Comparison of ENCODE assay signal across 8 cellular contexts in genomic region chr10:92699518-92700272, GRCh38.
DNase-seq lines count a peak whose midpoint lies in the region; ATAC-seq and TF ChIP-seq lines count a peak whose summit lies in the region.

No MANE protein-coding gene starts in this region.

- no peak overlapping the region for H2AFZ ChIP-seq in OCI-LY1 (ENCODE audit: low read length)

- H3K27ac ChIP-seq in OCI-LY1 (ENCODE audit: low read depth, low read length, poor library complexity, severe bottlenecking): no peak overlapping the region

- peak overlapping the region; percentile 57 for H3K4me2 ChIP-seq in OCI-LY1 (ENCODE audit: low read length)

- H3K4me3 ChIP-seq in OCI-LY1 (ENCODE audit: low read depth, low read length, poor library complexity, severe bottlenecking) (peak overlapping the region; percentile 45), astrocyte of the spinal cord (ENCODE audit: low read depth, low read length) (peak overlapping the region; percentile 47)

- peak; percentile 64 for ATAC-seq in stimulated activated naive CD8-positive, alpha-beta T cell treated with anti-CD3 and anti-CD28 coated beads, Interleukin-15, Interleukin-2, amounts not matched to agents 100 U/mL and 50 U/mL, for 24 hours
- no peak for ATAC-seq in GM18502 (IDR thresholded peaks at IDR 0.05; ENCODE audit: poor library complexity, unreplicated experiment)

- no peak overlapping the region for H3K9ac ChIP-seq in OCI-LY1 (ENCODE audit: low read length)

- no peaks in the 10 kb centered on the region for H3K27me3 ChIP-seq in OCI-LY1 (ENCODE audit: insufficient read depth, low read length)

- H3K79me2 ChIP-seq in OCI-LY1 (ENCODE audit: insufficient read depth, low read length): no peaks in the 10 kb centered on the region

- no peaks in the 10 kb centered on the region for H3K9me3 ChIP-seq in OCI-LY1 (ENCODE audit: low read length)

- H3K4me1 ChIP-seq in OCI-LY1 (ENCODE audit: insufficient read depth, low read length, severe bottlenecking): peaks cover 20% of the 10 kb centered on the region

- H3K36me3 ChIP-seq in OCI-LY1 (ENCODE audit: insufficient read depth, low read length): no peaks in the 10 kb centered on the region

- no peaks in the 10 kb centered on the region for H3F3A ChIP-seq in OCI-LY1 (ENCODE audit: insufficient read depth, low read length)

- no peaks in the 10 kb centered on the region for H3K9me2 ChIP-seq in OCI-LY1 (ENCODE audit: low read depth, low read length)

- DNase-seq in activated CD4-positive, alpha-beta T cell treated with anti-CD3 and anti-CD28 coated beads for 48 hours: peak; percentile 43
- DNase-seq in activated CD4-positive, alpha-beta T cell treated with anti-CD3 and anti-CD28 coated beads, Interleukin-2, amount 50 U/mL, for 1 hour: no peak
- peak; percentile 50 for DNase-seq in astrocyte of the spinal cord (ENCODE audit: low read depth, low spot score)
- peak; percentile 73 for DNase-seq in islet precursor cell
- DNase-seq in stimulated activated naive CD8-positive, alpha-beta T cell treated with anti-CD3 and anti-CD28 coated beads, Interleukin-15, Interleukin-2, amounts not matched to agents 100 U/mL and 50 U/mL, for 24 hours: peak; percentile 39
- no peak for DNase-seq in NCI-H446 treated with DMSO at 0.1 percent for 48 hours (lab: John Stamatoyannopoulos, UW)

- in situ Hi-C loops in astrocyte of the spinal cord (cut with HindIII; ENCODE audit: low sequenced_read_pairs): no loop called here

- no peaks in the 10 kb centered on the region for H4K20me1 ChIP-seq in OCI-LY1 (ENCODE audit: insufficient read depth, low read length)

- TF ChIP-seq CTCF in OCI-LY1 (IDR thresholded peaks at IDR 0.05; ENCODE audit: low read length) (no peak), astrocyte of the spinal cord (IDR thresholded peaks at IDR 0.05; ENCODE audit: low read depth, low read length) (no peak)

Comparison
In these comparisons a context has a peak if more than half of its experiments do, and no peak if none do; other contexts are left out.
1. DNase-seq: peak in activated CD4-positive, alpha-beta T cell treated with anti-CD3 and anti-CD28 coated beads for 48 hours (single experiment), astrocyte of the spinal cord (single experiment), islet precursor cell (single experiment) and stimulated activated naive CD8-positive, alpha-beta T cell treated with anti-CD3 and anti-CD28 coated beads, Interleukin-15, Interleukin-2, amounts not matched to agents 100 U/mL and 50 U/mL, for 24 hours (single experiment); none in activated CD4-positive, alpha-beta T cell treated with anti-CD3 and anti-CD28 coated beads, Interleukin-2, amount 50 U/mL, for 1 hour (single experiment) and NCI-H446 treated with DMSO at 0.1 percent for 48 hours (single experiment).